ENCODE assay signal across 1 cellular context in genomic region chr7:69780377-69780776, GRCh38.
TF ChIP-seq lines count a peak whose summit lies in the region.

No MANE protein-coding gene starts in this region.

TF ChIP-seq in HEK293, 187 proteins besides CTCF, POLR2A, EP300 and RAD21 (continued from another document):
- peak; percentile 72 for TF ChIP-seq PRDM4 (tag by site-specific recombination; IDR thresholded peaks at IDR 0.05)
- 0 out of 2 replicates have a peak, but pooled peaks have one; percentile 11 for TF ChIP-seq ZNF518A (tag by site-specific recombination; conservative IDR thresholded peaks at IDR 0.05; ENCODE audit: low read depth)
- no peak for TF ChIP-seq SETDB1 (IDR thresholded peaks at IDR 0.05; ENCODE audit: insufficient read length, low read length)
